ENCODE assay signal across 21 cellular contexts in the genomic region with DNA sequence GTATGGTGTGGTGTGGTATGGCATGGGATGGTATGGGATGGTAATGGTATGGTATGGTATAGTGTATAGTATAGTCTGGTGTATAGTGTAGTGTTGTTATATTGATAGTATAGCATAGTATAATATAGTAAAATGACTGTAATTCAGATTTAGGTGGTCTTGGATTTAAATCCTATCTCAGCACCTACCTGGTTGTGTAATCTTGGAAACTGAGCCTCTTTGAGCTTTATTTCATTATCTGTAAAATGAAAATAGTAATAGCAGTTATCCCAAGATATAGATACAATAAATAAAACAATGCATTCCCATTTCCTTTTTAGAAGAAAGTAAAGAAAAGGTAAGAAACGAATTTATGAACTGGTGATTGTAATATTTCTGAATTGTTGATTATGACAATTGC. TPM values are rescaled to one million over a fixed set of nuclear protein-coding genes. Genes with fewer than 3 reads are reported as not detected.
DNase-seq lines count a peak whose midpoint lies in the region; ATAC-seq, FAIRE-seq and TF ChIP-seq lines count a peak whose summit lies in the region.
"Had no signal": no experiment of that assay in that cellular context is flagged by ENCODE, and none has a peak within 500 bp of the region (broad histone marks: within the 10 kb centered on the region; RNA-seq: fewer than 3 reads in every experiment).

No MANE protein-coding gene starts in this region.

- no peak for TF ChIP-seq RAD21 in IMR-90 (IDR thresholded peaks at IDR 0.05; ENCODE audit: low read length)

- intact Hi-C loops in IMR-90 (cut with micrococcal nuclease): no loop called here
- intact Hi-C loops in ascending aorta (cut with DNase I): no loop called here

- H3K14ac ChIP-seq in IMR-90 (replicated peaks; ENCODE audit: low read depth, low read length): no peak overlapping the region
- no peak overlapping the region for H3K14ac ChIP-seq in neuronal stem cell (ENCODE audit: low read length)

- H4K8ac ChIP-seq in IMR-90 (ENCODE audit: low read depth in 2 of 2, low read length in 2 of 2) (no peak overlapping the region), neuronal stem cell (ENCODE audit: low read depth, low read length) (no peak overlapping the region)

- H2BK15ac ChIP-seq in IMR-90 (ENCODE audit: low read depth, low read length) (peak overlapping the region; percentile 87; the same call in 1 of the 3 replicates), neuronal stem cell (ENCODE audit: low read length) (no peak overlapping the region)

- H2BK20ac ChIP-seq in IMR-90 (ENCODE audit: low read depth, low read length): peak overlapping the region; percentile 53; the same call in 1 of the 2 replicates

- no peak overlapping the region for H2BK5ac ChIP-seq in IMR-90 (ENCODE audit: low read depth, low read length, poor library complexity, severe bottlenecking)
- H2BK5ac ChIP-seq in neuronal stem cell (ENCODE audit: low read length): no peak overlapping the region

- H3K27ac ChIP-seq in IMR-90 (ENCODE audit: insufficient read depth, low read length) (no peak overlapping the region), ascending aorta (peak overlapping the region; percentile 1 to 84), neuronal stem cell (replicated peaks; ENCODE audit: low read length) (no peak overlapping the region)
- H3K27ac ChIP-seq: BLaER1 treated with 17β-estradiol and CSF1 and Interleukin-3, amounts not matched to agents 10 nM and 100 nM; C4-2B had no signal

- CTCF ChIA-PET in IMR-90 (lab: Yijun Ruan, JAX): interaction anchor here (1.3 kb wide), 1 partner anchor 166 kb away, joined by 3 read pairs; no protein-coding TSS in a partner anchor

- H4K91ac ChIP-seq in IMR-90 (ENCODE audit: insufficient read depth, low read depth, low read length) (no peak overlapping the region), neuronal stem cell (ENCODE audit: low read depth, low read length, poor library complexity) (no peak overlapping the region)

- H3K4me1 ChIP-seq in IMR-90 (ENCODE audit: control insufficient read depth, insufficient read depth, low read length) (peaks cover 8% of the 10 kb centered on the region), ascending aorta (peaks cover 5 to 14% of the 10 kb centered on the region in 2 donors), neuronal stem cell (ENCODE audit: control insufficient read depth in 2 of 2, insufficient read depth in 1 of 2, low read depth in 1 of 2, low read length in 2 of 2) (peaks cover 0 to 6% of the 10 kb centered on the region in 2 donors)
- H3K4me1 ChIP-seq: Caco-2 had no signal

- no peaks in the 10 kb centered on the region for H3K27me3 ChIP-seq in IMR-90 (ENCODE audit: control insufficient read depth, insufficient read depth, low read length)
- H3K27me3 ChIP-seq in ascending aorta: no peaks in the 10 kb centered on the region
- peaks cover 0 to 4% (median 2%) of the 10 kb centered on the region in 3 experiments for H3K27me3 ChIP-seq in neuronal stem cell (ENCODE audit: control insufficient read depth in 3 of 3, insufficient read depth in 3 of 3, low read depth in 1 of 3, low read length in 3 of 3)
- H3K27me3 ChIP-seq: BLaER1 treated with 17β-estradiol and CSF1 and Interleukin-3, amounts not matched to agents 10 nM and 100 nM had no signal

- H2BK12ac ChIP-seq in neuronal stem cell (ENCODE audit: low read length): no peak overlapping the region

- BruUV-seq in IMR-90 (replicated peaks; lab: Mats Ljungman, UMichigan): no TSS peak

- H3K9ac ChIP-seq in IMR-90 (ENCODE audit: low read depth, low read length) (no peak overlapping the region), neuronal stem cell (ENCODE audit: low read depth, low read length, poor library complexity) (no peak overlapping the region)
- H3K9ac ChIP-seq: BLaER1 treated with 17β-estradiol and CSF1 and Interleukin-3, amounts not matched to agents 10 nM and 100 nM had no signal

- DNase-seq in IMR-90 (no peak), ascending aorta (ENCODE audit: low spot score in 2 of 2) (no peak), neuronal stem cell (ENCODE audit: low spot score) (no peak), urothelium cell line (ENCODE audit: low spot score) (no peak)
- no peak for DNase-seq in activated CD4-positive, alpha-beta T cell treated with anti-CD3 and anti-CD28 coated beads for 4 hours
- DNase-seq: 8988T; AML-193; Caco-2; Calu3; CD4-positive, alpha-beta T cell; CD8-positive, alpha-beta T cell; DMS79 treated with DMSO at 0.1 percent for 48 hours; GF-D8 had no signal

- TF ChIP-seq POLR2A in IMR-90 (IDR thresholded peaks at IDR 0.05; ENCODE audit: low read depth, low read length): no peak

- dilution Hi-C loops in IMR-90 (cut with HindIII; ENCODE audit: low sequenced_read_pairs, unreplicated experiment): no loop called here

- POLR2A ChIA-PET in IMR-90 (lab: Charles Lee; ENCODE audit: unreplicated experiment): no interaction called here

- no peak overlapping the region for H3K18ac ChIP-seq in IMR-90 (ENCODE audit: low read depth, low read length)
- no peak overlapping the region for H3K18ac ChIP-seq in neuronal stem cell (ENCODE audit: low read length)

- H3K36me3 ChIP-seq in IMR-90 (ENCODE audit: control insufficient read depth, insufficient read depth, low read length): no peaks in the 10 kb centered on the region
- H3K36me3 ChIP-seq in ascending aorta: no peaks in the 10 kb centered on the region
- H3K36me3 ChIP-seq in neuronal stem cell (replicated peaks in 1 of 2; ENCODE audit: control insufficient read depth in 2 of 2, insufficient read depth in 2 of 2, low read length in 2 of 2): no peaks in the 10 kb centered on the region
- H3K36me3 ChIP-seq: BLaER1 treated with 17β-estradiol and CSF1 and Interleukin-3, amounts not matched to agents 10 nM and 100 nM had no signal

- TF ChIP-seq CTCF in IMR-90 (conservative IDR thresholded peaks at IDR 0.05; ENCODE audit: low read depth, low read length) (no peak), ascending aorta (IDR thresholded peaks at IDR 0.05) (no peak)

- H2AFZ ChIP-seq in IMR-90 (replicated peaks; ENCODE audit: low read length, poor library complexity): no peak overlapping the region
- no peak overlapping the region for H2AFZ ChIP-seq in neuronal stem cell (ENCODE audit: low read length)

- H3K4me3 ChIP-seq in IMR-90 (ENCODE audit: insufficient read depth, low read depth, low read length) (no peak overlapping the region), ascending aorta (no peak overlapping the region), neuronal stem cell (ENCODE audit: low read length in 2 of 2) (no peak overlapping the region)
- H3K4me3 ChIP-seq: BLaER1 treated with 17β-estradiol and CSF1 and Interleukin-3, amounts not matched to agents 10 nM and 100 nM had no signal

- peaks cover 12% of the 10 kb centered on the region for H3K9me1 ChIP-seq in IMR-90 (ENCODE audit: insufficient read depth, low read length)

- no peak overlapping the region for H3K56ac ChIP-seq in IMR-90 (ENCODE audit: extremely low read depth, insufficient read depth, low read length)

- in situ Hi-C loops in IMR-90 (cut with MboI; ENCODE audit: low sequenced_read_pairs): no loop called here

- H3K23ac ChIP-seq in IMR-90 (ENCODE audit: low read depth, low read length) (peak overlapping the region; percentile 36; the same call in 1 of the 2 replicates), neuronal stem cell (ENCODE audit: low read depth, low read length, poor library complexity) (peak overlapping the region; percentile 80)

- peak; percentile 80 for FAIRE-seq in urothelium cell line (lab: Jason Lieb, UNC)
- FAIRE-seq: D721Med, G401.6, GM19239 had no signal

- H3K4me2 ChIP-seq in IMR-90 (ENCODE audit: low read depth, low read length) (no peak overlapping the region), neuronal stem cell (ENCODE audit: insufficient read depth, low read length, poor library complexity, severe bottlenecking) (no peak overlapping the region)
- H3K4me2 ChIP-seq: BLaER1 treated with 17β-estradiol and CSF1 and Interleukin-3, amounts not matched to agents 10 nM and 100 nM had no signal

- no peaks in the 10 kb centered on the region for H4K20me1 ChIP-seq in IMR-90 (ENCODE audit: insufficient read depth, low read length)
- H4K20me1 ChIP-seq: BLaER1 treated with 17β-estradiol and CSF1 and Interleukin-3, amounts not matched to agents 10 nM and 100 nM had no signal

- H3K79me1 ChIP-seq in IMR-90 (ENCODE audit: low read depth in 1 of 2, low read length in 2 of 2): no peaks in the 10 kb centered on the region; a peak in 1 of 4 replicates
- no peaks in the 10 kb centered on the region for H3K79me1 ChIP-seq in neuronal stem cell (ENCODE audit: low read depth, low read length)

- no peak overlapping the region for H3K4ac ChIP-seq in IMR-90 (ENCODE audit: low read depth, low read length)
- H3K4ac ChIP-seq in neuronal stem cell (ENCODE audit: low read length): no peak overlapping the region

- ATAC-seq in IMR-90 (ENCODE audit: low read depth) (no peak), GM19328 (IDR thresholded peaks at IDR 0.05; ENCODE audit: unreplicated experiment) (no peak), HG03175 (IDR thresholded peaks at IDR 0.05; ENCODE audit: unreplicated experiment) (no peak), GM21825 (IDR thresholded peaks at IDR 0.05; ENCODE audit: unreplicated experiment) (no peak)
- ATAC-seq: CD8-positive, alpha-beta T cell had no signal

- H2BK120ac ChIP-seq in IMR-90 (ENCODE audit: low read depth, low read length): no peak overlapping the region
- H2BK120ac ChIP-seq in neuronal stem cell (ENCODE audit: low read depth, low read length): no peak overlapping the region

- WGBS in IMR-90 (ENCODE audit: extremely low coverage in 2 of 2, insufficient read length in 1 of 2), 2 experiments: no CpG with 5 or more reads among the region's 1 CpG
- WGBS in neuronal stem cell (ENCODE audit: extremely low coverage in 2 of 2, insufficient read length in 2 of 2, insufficient replicate concordance in 1 of 2), 2 donors: no CpG with 5 or more reads among the region's 1 CpG

- H2AK5ac ChIP-seq in IMR-90 (ENCODE audit: low read depth, low read length) (peak overlapping the region; percentile 58; the same call in 1 of the 2 replicates), neuronal stem cell (ENCODE audit: low read depth, low read length) (no peak overlapping the region)

- no peak overlapping the region for H4K5ac ChIP-seq in IMR-90 (ENCODE audit: low read depth, low read length)

- no peaks in the 10 kb centered on the region for H3K9me3 ChIP-seq in IMR-90 (ENCODE audit: control insufficient read depth, insufficient read depth, low read length)
- H3K9me3 ChIP-seq in ascending aorta: no peaks in the 10 kb centered on the region
- no peaks in the 10 kb centered on the region for H3K9me3 ChIP-seq in neuronal stem cell (replicated peaks in 1 of 2; ENCODE audit: control insufficient read depth in 2 of 2, insufficient read depth in 1 of 2, low read depth in 1 of 2, low read length in 2 of 2)
- H3K9me3 ChIP-seq: Caco-2 had no signal

- H2AK9ac ChIP-seq in IMR-90 (replicated peaks; ENCODE audit: low read depth, low read length, poor library complexity): no peak overlapping the region

TF ChIP-seq in IMR-90, 13 proteins besides CTCF, POLR2A, EP300 and RAD21 (continues in another document):
- TF ChIP-seq CEBPB (IDR thresholded peaks at IDR 0.05; ENCODE audit: low read depth, low read length): peak; percentile 57

RNA-seq across cellular contexts. Expression of gene MEF2A, which starts 27.5 kb away (rescaled TPM):
- 16.7 and 20.8 TPM in 2 replicates for total RNA-seq in IMR-90 (2012; rRNA removed)
- polyA plus RNA-seq in IMR-90 (2012; rRNA removed): 16.1 and 16.6 TPM in 2 replicates
- 7.0 and 12.0 TPM in 2 replicates for polyA plus RNA-seq in IMR-90 (2012; cell fraction: cytosol; rRNA removed)
- 43.0 and 72.9 TPM in 2 replicates for polyA plus RNA-seq in IMR-90 (2012; cell fraction: nucleus; rRNA removed; ENCODE audit: low replicate concordance)
- total RNA-seq in ascending aorta: 99.4 TPM
- 15.8 TPM for polyA plus RNA-seq in neuronal stem cell (2013, experiment 1 of 2)
- polyA plus RNA-seq in neuronal stem cell (2013, experiment 2 of 2): 15.0 TPM

Comparison
In these comparisons a context has a peak if more than half of its experiments do, and no peak if none do; other contexts are left out.
1. H3K27ac ChIP-seq: peak in ascending aorta (2 of 2); none in IMR-90 (single experiment) and neuronal stem cell (single experiment).